ENCODE assay signal across 1 cellular context in the genomic region with DNA sequence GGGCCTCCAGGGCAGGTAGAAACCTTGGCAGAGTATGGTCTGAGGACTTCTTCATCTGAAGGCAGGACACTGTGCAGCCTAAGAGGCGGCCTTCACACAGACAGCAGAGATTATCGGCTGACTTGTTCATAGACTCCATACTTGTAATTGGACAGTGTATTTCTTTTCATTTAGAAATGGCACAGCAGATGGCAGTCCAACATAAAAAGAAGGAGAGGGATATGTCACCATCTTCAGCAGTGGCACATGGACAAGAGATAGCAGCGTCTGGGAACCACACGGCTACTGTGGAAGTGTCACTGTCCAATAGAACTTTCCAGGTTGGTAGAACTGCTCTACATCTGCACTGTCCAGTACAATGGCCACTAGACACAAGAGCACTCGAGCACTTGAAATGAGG.
TF ChIP-seq lines count a peak whose summit lies in the region.

No MANE protein-coding gene starts in this region.

TF ChIP-seq in K562, 482 proteins besides CTCF, POLR2A, EP300 and RAD21 (continued from another document):
- TF ChIP-seq HNRNPK (IDR thresholded peaks at IDR 0.05; ENCODE audit: low read depth, low read length, poor library complexity, severe bottlenecking) = no peak
